In genomic region chr4:42653606-42654560, GRCh38 we compare ENCODE assay signal across 8 cellular contexts. TPM values are rescaled to one million over a fixed set of nuclear protein-coding genes. Genes with fewer than 3 reads are reported as not detected.
DNase-seq lines count a peak whose midpoint lies in the region; ATAC-seq, FAIRE-seq and TF ChIP-seq lines count a peak whose summit lies in the region.

No MANE protein-coding gene starts in this region.

- no peaks in the 10 kb centered on the region for H4K20me1 ChIP-seq in keratinocyte (ENCODE audit: control insufficient read depth, extremely low read depth, insufficient read depth, low read length)

- no peak for DNase-seq in activated naive CD4-positive, alpha-beta T cell treated with anti-CD3 and anti-CD28 coated beads for 36 hours
- DNase-seq in activated naive CD4-positive, alpha-beta T cell treated with anti-CD3 and anti-CD28 coated beads, Interleukin-2, amount 50 U/mL, for 16 hours: no peak
- DNase-seq in activated CD8-positive, alpha-beta T cell treated with anti-CD3 and anti-CD28 coated beads for 36 hours: no peak
- DNase-seq in keratinocyte (ENCODE audit: low read depth, low spot score) (no peak), thoracic aorta (ENCODE audit: low spot score) (no peak), HuH-7.5 (ENCODE audit: low spot score) (no peak), GM13977 (ENCODE audit: low spot score) (no peak)

- no peak overlapping the region for H3K4me2 ChIP-seq in keratinocyte (ENCODE audit: control insufficient read depth, extremely low read depth, insufficient read depth, low read depth, low read length)

- dilution Hi-C loops in keratinocyte (cut with MboI; ENCODE audit: extremely low pct_ligation_motif_present, low sequenced_read_pairs): no loop called here

- peak overlapping the region; percentile 73 for H3K27ac Mint-ChIP-seq in activated naive CD4-positive, alpha-beta T cell treated with anti-CD3 and anti-CD28 coated beads for 36 hours
- H3K27ac Mint-ChIP-seq in activated CD8-positive, alpha-beta T cell treated with anti-CD3 and anti-CD28 coated beads for 36 hours: peak overlapping the region; percentile 96

- POLR2A ChIA-PET in activated CD8-positive, alpha-beta T cell treated with anti-CD3 and anti-CD28 coated beads for 36 hours (lab: Charles Lee): interaction anchor here (0.8 to 1.3 kb wide), 4 partner anchors 8 to 19 kb away, joined by 3 to 5 read pairs (median 4); no protein-coding TSS in a partner anchor

- peaks cover 21% of the 10 kb centered on the region for H3K4me1 ChIP-seq in keratinocyte (ENCODE audit: control insufficient read depth, extremely low read depth, insufficient read depth, low read length)
- peaks cover 26 to 32% of the 10 kb centered on the region in 2 donors for H3K4me1 ChIP-seq in thoracic aorta (ENCODE audit: control insufficient read depth in 1 of 2, low read depth in 2 of 2)

- H3K27me3 ChIP-seq in keratinocyte (ENCODE audit: control insufficient read depth, extremely low read depth, insufficient read depth, low read length) (peaks cover 6% of the 10 kb centered on the region), thoracic aorta (replicated peaks; ENCODE audit: insufficient read depth) (no peaks in the 10 kb centered on the region)

- H3K9me3 ChIP-seq in keratinocyte (ENCODE audit: control insufficient read depth, low read depth, low read length): no peaks in the 10 kb centered on the region
- no peaks in the 10 kb centered on the region for H3K9me3 ChIP-seq in thoracic aorta

- H3K79me2 ChIP-seq in keratinocyte (ENCODE audit: control insufficient read depth, insufficient read depth, low read length): no peaks in the 10 kb centered on the region

- no peak overlapping the region for H2AFZ ChIP-seq in keratinocyte (ENCODE audit: control insufficient read depth, low read length)

- CTCF ChIA-PET in activated naive CD4-positive, alpha-beta T cell treated with anti-CD3 and anti-CD28 coated beads for 36 hours (lab: Charles Lee): interaction anchor here (0.8 to 1.6 kb wide), 3 partner anchors 9 to 96 kb away, joined by 3 to 6 read pairs (median 4); no protein-coding TSS in a partner anchor
- CTCF ChIA-PET in activated CD8-positive, alpha-beta T cell treated with anti-CD3 and anti-CD28 coated beads for 36 hours (lab: Charles Lee): interaction anchor here (0.9 to 5.1 kb wide), 4 partner anchors 8 to 164 kb away, joined by 3 to 27 read pairs (median 4); no protein-coding TSS in a partner anchor

- in situ Hi-C loops in GM13977 (cut with MboI; ENCODE audit: low pct_unique_long_range_greater_than_20kb, low sequenced_read_pairs, unreplicated experiment): no loop called here

- H3K36me3 ChIP-seq in keratinocyte (ENCODE audit: control insufficient read depth in 2 of 2, extremely low read depth in 1 of 2, insufficient read depth in 2 of 2, low read length in 2 of 2) (no peaks in the 10 kb centered on the region), thoracic aorta (no peaks in the 10 kb centered on the region)

- peaks cover 19% of the 10 kb centered on the region for H3K9me3 Mint-ChIP-seq in activated naive CD4-positive, alpha-beta T cell treated with anti-CD3 and anti-CD28 coated beads for 36 hours
- peaks cover 15% of the 10 kb centered on the region for H3K9me3 Mint-ChIP-seq in activated CD8-positive, alpha-beta T cell treated with anti-CD3 and anti-CD28 coated beads for 36 hours

- peaks cover 27% of the 10 kb centered on the region for H3K36me3 Mint-ChIP-seq in activated naive CD4-positive, alpha-beta T cell treated with anti-CD3 and anti-CD28 coated beads for 36 hours (ENCODE audit: low read depth)
- peaks cover 52% of the 10 kb centered on the region for H3K36me3 Mint-ChIP-seq in activated CD8-positive, alpha-beta T cell treated with anti-CD3 and anti-CD28 coated beads for 36 hours (ENCODE audit: low read depth)

- peak; percentile 48 for FAIRE-seq in keratinocyte (lab: Jason Lieb, UNC)

- intact Hi-C loops in activated naive CD4-positive, alpha-beta T cell treated with anti-CD3 and anti-CD28 coated beads for 36 hours (cut with micrococcal nuclease): loop anchor here (1.0 to 10.0 kb wide), 3 partner anchors 13 to 1791 kb away; partner anchors contain the start of genes KCTD8 and TMEM33
- intact Hi-C loops in activated CD8-positive, alpha-beta T cell treated with anti-CD3 and anti-CD28 coated beads for 36 hours (cut with micrococcal nuclease): loop anchor here (2.0 kb wide), 1 partner anchor 19 kb away; no protein-coding TSS in a partner anchor

- no peaks in the 10 kb centered on the region for H3K9me1 ChIP-seq in keratinocyte (ENCODE audit: control insufficient read depth, extremely low read depth, insufficient read depth, low read length)

- no peak overlapping the region for H3K4me3 ChIP-seq in keratinocyte (ENCODE audit: control insufficient read depth in 2 of 3, extremely low read depth in 1 of 3, insufficient read depth in 2 of 3, low read depth in 1 of 3, low read length in 3 of 3)
- H3K4me3 ChIP-seq in thoracic aorta: no peak overlapping the region

- no peak overlapping the region for H3K9ac ChIP-seq in keratinocyte (ENCODE audit: control insufficient read depth, extremely low read depth, insufficient read depth, low read length)

- no peaks in the 10 kb centered on the region for H3K27me3 Mint-ChIP-seq in activated naive CD4-positive, alpha-beta T cell treated with anti-CD3 and anti-CD28 coated beads for 36 hours (ENCODE audit: low read depth)
- no peaks in the 10 kb centered on the region for H3K27me3 Mint-ChIP-seq in activated CD8-positive, alpha-beta T cell treated with anti-CD3 and anti-CD28 coated beads for 36 hours

- H3K27ac ChIP-seq in keratinocyte (ENCODE audit: control insufficient read depth, insufficient read depth, low read length) (no peak overlapping the region), thoracic aorta (peak overlapping the region; percentile 11 to 84)

- peaks cover 65% of the 10 kb centered on the region for H3K4me1 Mint-ChIP-seq in activated naive CD4-positive, alpha-beta T cell treated with anti-CD3 and anti-CD28 coated beads for 36 hours (ENCODE audit: low read depth)
- peaks cover 60% of the 10 kb centered on the region for H3K4me1 Mint-ChIP-seq in activated CD8-positive, alpha-beta T cell treated with anti-CD3 and anti-CD28 coated beads for 36 hours (ENCODE audit: low read depth)

- H3K4me3 Mint-ChIP-seq in activated naive CD4-positive, alpha-beta T cell treated with anti-CD3 and anti-CD28 coated beads for 36 hours: peak overlapping the region; percentile 90
- H3K4me3 Mint-ChIP-seq in activated CD8-positive, alpha-beta T cell treated with anti-CD3 and anti-CD28 coated beads for 36 hours: peak overlapping the region; percentile 93

- no peak for TF ChIP-seq CTCF in activated CD8-positive, alpha-beta T cell treated with anti-CD3 and anti-CD28 coated beads for 36 hours (IDR thresholded peaks at IDR 0.05)
- TF ChIP-seq CTCF in keratinocyte (optimal IDR thresholded peaks at IDR 0.05 in 1 of 3, IDR thresholded peaks at IDR 0.05 in 1 of 3, conservative IDR thresholded peaks at IDR 0.05 in 1 of 3; ENCODE audit: extremely low read depth in 1 of 3, insufficient read depth in 2 of 3, low read length in 3 of 3): no peak
- TF ChIP-seq CTCF in thoracic aorta (IDR thresholded peaks at IDR 0.05): no peak
- no peak for TF ChIP-seq CTCF in GM13977 (IDR thresholded peaks at IDR 0.05; ENCODE audit: extremely low read depth, insufficient read depth, missing control alignments)

- no peak for ATAC-seq in activated CD8-positive, alpha-beta T cell treated with anti-CD3 and anti-CD28 coated beads for 36 hours
- ATAC-seq in thoracic aorta (ENCODE audit: insufficient number of reproducible peaks, low FRiP score, low read depth) (no peak), GM19351 (IDR thresholded peaks at IDR 0.05; ENCODE audit: unreplicated experiment) (no peak)

RNA-seq across cellular contexts. Expression of gene ATP8A1, which starts 3.0 kb away (rescaled TPM):
- 10 to 100 TPM; 27.6 to 32.0 TPM for total RNA-seq in activated naive CD4-positive, alpha-beta T cell treated with anti-CD3 and anti-CD28 coated beads for 36 hours
- total RNA-seq in activated CD8-positive, alpha-beta T cell treated with anti-CD3 and anti-CD28 coated beads for 36 hours: 10 to 100 TPM; 28.1 to 30.7 TPM
- 0.05 to 0.31 TPM (median 0.20 TPM) in 3 replicates for polyA plus RNA-seq in keratinocyte
- 0.09 TPM for polyA plus RNA-seq in keratinocyte (2011; ENCODE audit: low read depth)
- 0.01 and 0.15 TPM in 2 replicates for polyA plus RNA-seq in keratinocyte (2011; cell fraction: cytosol; rRNA removed)
- polyA plus RNA-seq in keratinocyte (2011; cell fraction: nucleus; rRNA removed): 0.17 and 0.48 TPM in 2 replicates
- polyA plus RNA-seq in keratinocyte (2012; ENCODE audit: low replicate concordance): 0.03 and 0.13 TPM in 2 replicates
- polyA minus RNA-seq in keratinocyte: 0.10 to 0.16 TPM in 2 of 3 replicates, not detected in the other
- not detected for polyA minus RNA-seq in keratinocyte (2011; cell fraction: cytosol; rRNA and poly(A)+ RNA removed)
- polyA minus RNA-seq in keratinocyte (2011; cell fraction: nucleus; rRNA and poly(A)+ RNA removed): 0.21 and 0.93 TPM in 2 replicates
- 10 to 100 TPM; 15.2 to 24.7 TPM for total RNA-seq in thoracic aorta
